In genomic region chr22:43094085-43094484, GRCh38 we compare ENCODE assay signal across 10 cellular contexts. TPM values are rescaled to one million over a fixed set of nuclear protein-coding genes. Genes with fewer than 3 reads are reported as not detected.
A peak's percentile ranks its signal among the peaks of the same experiment; 100 is the strongest.
DNase-seq lines count a peak whose midpoint lies in the region; ATAC-seq and TF ChIP-seq lines count a peak whose summit lies in the region.
"Had no signal": no experiment of that assay in that cellular context is flagged by ENCODE, and none has a peak within 500 bp of the region (broad histone marks: within the 10 kb centered on the region; RNA-seq: fewer than 3 reads in every experiment).

No MANE protein-coding gene starts in this region.

- peaks cover 0 to 5% (median 4%) of the 10 kb centered on the region in 5 donors for H3K36me3 Mint-ChIP-seq in naive thymus-derived CD4-positive, alpha-beta T cell

- DNase-seq in NCI-H146 treated with DMSO at 0.1 percent for 48 hours (lab: John Stamatoyannopoulos, UW; ENCODE audit: unreplicated experiment) (peak; percentile 37), mammary epithelial cell (peak; percentile 73), NCI-H446 treated with DMSO at 0.1 percent for 48 hours (lab: John Stamatoyannopoulos, UW) (no peak), ecto neural progenitor cell (ENCODE audit: low spot score) (no peak), amygdala (lab: John Stamatoyannopoulos, UW) (no peak)
- DNase-seq in naive thymus-derived CD4-positive, alpha-beta T cell = no peak
- DNase-seq in activated CD8-positive, alpha-beta memory T cell treated with anti-CD3 and anti-CD28 coated beads for 24 hours = no peak
- DNase-seq: NCI-H446 had no signal

- no peaks in the 10 kb centered on the region for H3K27me3 Mint-ChIP-seq in naive thymus-derived CD4-positive, alpha-beta T cell

- H3K79me2 ChIP-seq in mammary epithelial cell (ENCODE audit: insufficient read depth, low read length) = no peaks in the 10 kb centered on the region

- peaks cover 8% of the 10 kb centered on the region for H3K9me3 ChIP-seq in mammary epithelial cell (replicated peaks; ENCODE audit: insufficient read depth, low read length)
- H3K9me3 ChIP-seq in naive thymus-derived CD4-positive, alpha-beta T cell (ENCODE audit: control insufficient read depth in 2 of 3, low read length in 3 of 3) = peaks cover 0 to 12% (median 0%) of the 10 kb centered on the region in 3 experiments

- WGBS in mammary epithelial cell (ENCODE audit: low coverage, missing lambda C conversion rate) = 10% methylated on average over 6 of the region's 7 CpGs

- peaks cover 3 to 14% (median 6%) of the 10 kb centered on the region in 11 donors for H3K9me3 Mint-ChIP-seq in naive thymus-derived CD4-positive, alpha-beta T cell

- H3K9ac ChIP-seq in mammary epithelial cell (ENCODE audit: insufficient read depth, low read length) = no peak overlapping the region

- in situ Hi-C loops in mammary epithelial cell (cut with MboI; ENCODE audit: low sequenced_read_pairs in 2 of 2) = no loop called here

- H2AFZ ChIP-seq in mammary epithelial cell (ENCODE audit: low read depth, low read length) = peak overlapping the region; percentile 30

- peaks cover 15% of the 10 kb centered on the region for H3K4me1 ChIP-seq in mammary epithelial cell (ENCODE audit: insufficient read depth, low read length)
- H3K4me1 ChIP-seq in naive thymus-derived CD4-positive, alpha-beta T cell (ENCODE audit: control insufficient read depth in 2 of 2, insufficient read depth in 2 of 2, low read length in 2 of 2) = peaks cover 0 to 4% of the 10 kb centered on the region in 2 donors

- H3K4me3 Mint-ChIP-seq in naive thymus-derived CD4-positive, alpha-beta T cell = no peak overlapping the region

- no peak overlapping the region for H3K27ac Mint-ChIP-seq in naive thymus-derived CD4-positive, alpha-beta T cell

- POLR2A ChIA-PET in naive thymus-derived CD4-positive, alpha-beta T cell (lab: Charles Lee) = no interaction called here

- BruUV-seq in mammary epithelial cell (replicated peaks; lab: Mats Ljungman, UMichigan) = no TSS peak

- H3K27me3 ChIP-seq in mammary epithelial cell (ENCODE audit: insufficient read depth, low read length) = no peaks in the 10 kb centered on the region
- no peaks in the 10 kb centered on the region for H3K27me3 ChIP-seq in naive thymus-derived CD4-positive, alpha-beta T cell (ENCODE audit: control insufficient read depth in 2 of 2, insufficient read depth in 2 of 2, low read length in 2 of 2)
- H3K27me3 ChIP-seq: tibial nerve had no signal

- peak overlapping the region; percentile 22 for H3K4me2 ChIP-seq in mammary epithelial cell (ENCODE audit: insufficient read depth, low read depth, low read length)

- H3K4me1 Mint-ChIP-seq in naive thymus-derived CD4-positive, alpha-beta T cell = peaks cover 3 to 9% (median 6%) of the 10 kb centered on the region in 7 donors

- no peak overlapping the region for H3K4me3 ChIP-seq in mammary epithelial cell (replicated peaks in 1 of 3; ENCODE audit: insufficient read depth in 1 of 3, low read depth in 2 of 3, low read length in 3 of 3)
- H3K4me3 ChIP-seq in naive thymus-derived CD4-positive, alpha-beta T cell (ENCODE audit: low read length) = no peak overlapping the region
- H3K4me3 ChIP-seq: tibial nerve had no signal

- TF ChIP-seq CTCF in GM12874 (IDR thresholded peaks at IDR 0.05; ENCODE audit: insufficient read depth, low read depth, low read length) = 0 out of 2 replicates have a peak, but pooled peaks have one; percentile 5
- TF ChIP-seq CTCF in mammary epithelial cell (conservative IDR thresholded peaks at IDR 0.05 in 1 of 2, IDR thresholded peaks at IDR 0.05 in 1 of 2; ENCODE audit: extremely low read depth in 1 of 2, insufficient read depth in 1 of 2, low read depth in 1 of 2, low read length in 2 of 2) = peak in 1 of 2 donors; percentile 51

- dilution Hi-C loops in mammary epithelial cell (cut with HindIII; ENCODE audit: low sequenced_read_pairs) = no loop called here

- CTCF ChIA-PET in mammary epithelial cell (lab: Charles Lee; ENCODE audit: low non-redundant PET) = interaction anchor here (1.0 kb wide), 1 partner anchor 94 kb away, joined by 7 read pairs; no protein-coding TSS in a partner anchor
- CTCF ChIA-PET in naive thymus-derived CD4-positive, alpha-beta T cell (lab: Charles Lee) = no interaction called here

- H4K20me1 ChIP-seq in mammary epithelial cell (ENCODE audit: insufficient read depth, low read length) = no peaks in the 10 kb centered on the region

- ATAC-seq in naive thymus-derived CD4-positive, alpha-beta T cell = peak; percentile 39

- H3K36me3 ChIP-seq in mammary epithelial cell (ENCODE audit: insufficient read depth, low read length) = no peaks in the 10 kb centered on the region
- no peaks in the 10 kb centered on the region for H3K36me3 ChIP-seq in naive thymus-derived CD4-positive, alpha-beta T cell (ENCODE audit: control insufficient read depth in 2 of 3, insufficient read depth in 3 of 3, low read length in 3 of 3)
- H3K36me3 ChIP-seq: tibial nerve had no signal

- no peak overlapping the region for H3K27ac ChIP-seq in mammary epithelial cell (ENCODE audit: insufficient read depth, low read depth, low read length)
- H3K27ac ChIP-seq in naive thymus-derived CD4-positive, alpha-beta T cell (ENCODE audit: low read depth, low read length) = no peak overlapping the region
- H3K27ac ChIP-seq: tibial nerve had no signal

- intact Hi-C loops in mammary epithelial cell (cut with micrococcal nuclease) = loop anchor here (5.0 kb wide), 2 partner anchors 162 to 227 kb away; no protein-coding TSS in a partner anchor
- intact Hi-C loops in naive thymus-derived CD4-positive, alpha-beta T cell (cut with micrococcal nuclease) = loop anchor here in 1 of 2 donors (5.0 kb wide), 1 partner anchor 312 kb away; no protein-coding TSS in a partner anchor

RNA-seq across cellular contexts. Expression of gene TTLL1, which starts 4.9 kb away (rescaled TPM):
- total RNA-seq in mammary epithelial cell = 10 to 100 TPM in 1 of 2 donors, 1 to 10 TPM in 1; 3.6 to 12.0 TPM
- 3.3 TPM for polyA plus RNA-seq in mammary epithelial cell
- 5.2 TPM for polyA minus RNA-seq in mammary epithelial cell
- 1 to 10 TPM; 4.6 to 7.7 (median 6.9) TPM for total RNA-seq in naive thymus-derived CD4-positive, alpha-beta T cell
- 10 to 100 TPM; 10.6 to 16.1 TPM for polyA plus RNA-seq in naive thymus-derived CD4-positive, alpha-beta T cell

RNA-seq across cellular contexts. Expression of gene BIK, which starts 16.5 kb away (rescaled TPM):
- total RNA-seq in mammary epithelial cell = 1 to 10 TPM; 2.0 to 3.7 TPM
- 2.6 TPM for polyA plus RNA-seq in mammary epithelial cell
- 4.9 TPM for polyA minus RNA-seq in mammary epithelial cell
- total RNA-seq in naive thymus-derived CD4-positive, alpha-beta T cell = 1 to 10 TPM; 1.1 to 2.6 (median 1.4) TPM
- polyA plus RNA-seq in naive thymus-derived CD4-positive, alpha-beta T cell = 1 to 10 TPM; 2.2 to 4.3 TPM
- total RNA-seq: tibial nerve had no signal

RNA-seq across cellular contexts. Expression of gene MCAT, which starts 49.1 kb away (rescaled TPM):
- 10 to 100 TPM; 17.5 to 18.7 TPM for total RNA-seq in mammary epithelial cell
- 19.9 TPM for polyA plus RNA-seq in mammary epithelial cell
- 11.4 TPM for polyA minus RNA-seq in mammary epithelial cell
- 10 to 100 TPM in 3 of 5 experiments, 1 to 10 TPM in 2; 7.1 to 17.9 (median 10.5) TPM for total RNA-seq in naive thymus-derived CD4-positive, alpha-beta T cell
- polyA plus RNA-seq in naive thymus-derived CD4-positive, alpha-beta T cell = 10 to 100 TPM in 1 of 2 donors, 1 to 10 TPM in 1; 8.9 to 11.7 TPM

RNA-seq across cellular contexts. Expression of gene TSPO, which starts 57.3 kb away (rescaled TPM):
- total RNA-seq in mammary epithelial cell = 100 to 1,000 TPM; 267 to 360 TPM
- polyA plus RNA-seq in mammary epithelial cell = 270 TPM
- 50.0 TPM for polyA minus RNA-seq in mammary epithelial cell
- total RNA-seq in naive thymus-derived CD4-positive, alpha-beta T cell = 100 to 1,000 TPM in 2 of 5 experiments, 10 to 100 TPM in 3; 56.1 to 190 (median 61.5) TPM
- polyA plus RNA-seq in naive thymus-derived CD4-positive, alpha-beta T cell = 100 to 1,000 TPM; 341 to 357 TPM

Comparison
In these comparisons a context has a peak if more than half of its experiments do, and no peak if none do; other contexts are left out.
1. DNase-seq: peak in NCI-H146 treated with DMSO at 0.1 percent for 48 hours (single experiment) and mammary epithelial cell (single experiment); none in naive thymus-derived CD4-positive, alpha-beta T cell (0 of 9), NCI-H446 treated with DMSO at 0.1 percent for 48 hours (single experiment), ecto neural progenitor cell (single experiment), activated CD8-positive, alpha-beta memory T cell treated with anti-CD3 and anti-CD28 coated beads for 24 hours (single experiment) and amygdala (0 of 56).